Comparison of ENCODE assay signal across 8 cellular contexts in the genomic region with DNA sequence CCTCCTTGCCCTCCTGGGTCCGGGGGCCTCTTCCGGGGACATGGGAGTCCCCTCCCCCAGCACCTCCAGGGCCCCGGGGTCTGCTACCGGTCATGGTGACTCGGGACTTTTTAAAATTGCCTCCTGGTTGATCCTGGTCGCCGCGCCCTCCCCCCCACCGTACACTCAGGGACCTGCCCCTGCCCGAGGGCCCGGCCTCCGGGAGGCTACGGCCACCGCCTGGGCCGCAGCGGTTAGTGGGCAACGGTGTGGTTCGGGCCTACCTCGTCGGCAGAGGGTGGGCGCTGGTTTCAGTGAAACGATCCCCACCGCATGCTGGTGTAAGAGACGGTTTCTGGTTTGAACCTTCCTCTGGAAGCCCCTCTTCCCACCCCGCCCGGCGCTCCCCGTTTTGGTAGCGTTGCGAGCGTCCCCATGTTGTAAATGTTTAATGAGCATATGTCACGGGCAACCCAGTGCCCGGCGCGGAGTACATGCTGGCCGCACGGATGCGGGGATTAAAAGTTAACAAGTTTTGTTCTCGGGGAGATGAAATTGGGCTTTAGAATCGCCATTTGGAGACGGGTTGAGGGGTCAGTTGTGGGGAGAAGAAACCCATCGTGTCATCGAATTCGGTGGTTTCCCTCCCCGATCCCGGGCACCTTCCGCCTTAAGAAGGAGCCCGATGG. TPM values are rescaled to one million over a fixed set of nuclear protein-coding genes. Genes with fewer than 3 reads are reported as not detected.
DNase-seq lines count a peak whose midpoint lies in the region; TF ChIP-seq lines count a peak whose summit lies in the region.

No MANE protein-coding gene starts in this region.

- CTCF ChIA-PET in activated CD4-positive, alpha-beta T cell treated with anti-CD3 and anti-CD28 coated beads, Interleukin-2, amount 10 ng/mL, durations not matched to agents 7 days and 5 days (lab: Charles Lee) = no interaction called here

- peak overlapping the region; percentile 95 for H3K4me3 Mint-ChIP-seq in activated CD4-positive, alpha-beta T cell treated with anti-CD3 and anti-CD28 coated beads, Interleukin-2, amount 10 ng/mL, durations not matched to agents 7 days and 5 days

- H3K4me1 Mint-ChIP-seq in activated CD4-positive, alpha-beta T cell treated with anti-CD3 and anti-CD28 coated beads, Interleukin-2, amount 10 ng/mL, durations not matched to agents 7 days and 5 days = peaks cover 52% of the 10 kb centered on the region

- H3K4me1 ChIP-seq in HUES48 (ENCODE audit: control insufficient read depth, insufficient read depth, low read length) (peaks cover 52% of the 10 kb centered on the region), mesodermal cell (ENCODE audit: control insufficient read depth, insufficient read depth, low read length, poor library complexity, severe bottlenecking) (peaks cover 41% of the 10 kb centered on the region)

- peak overlapping the region; percentile 93 for H3K9ac ChIP-seq in HUES48 (ENCODE audit: low read depth, low read length)

- peaks cover 9% of the 10 kb centered on the region for H3K36me3 Mint-ChIP-seq in activated CD4-positive, alpha-beta T cell treated with anti-CD3 and anti-CD28 coated beads, Interleukin-2, amount 10 ng/mL, durations not matched to agents 7 days and 5 days (ENCODE audit: low read depth)

- no peaks in the 10 kb centered on the region for H3K27me3 Mint-ChIP-seq in activated CD4-positive, alpha-beta T cell treated with anti-CD3 and anti-CD28 coated beads, Interleukin-2, amount 10 ng/mL, durations not matched to agents 7 days and 5 days

- peak; percentile 15 for DNase-seq in AG08395 (ENCODE audit: low spot score)
- DNase-seq in activated CD4-positive, alpha-beta T cell treated with anti-CD3 and anti-CD28 coated beads, Interleukin-2, amount 10 ng/mL, durations not matched to agents 7 days and 5 days = peak; percentile 35
- DNase-seq in ecto neural progenitor cell (ENCODE audit: low spot score) = peak; percentile 66
- peak; percentile 20 to 57 (median 36) for DNase-seq in stimulated activated naive CD4-positive, alpha-beta T cell (lab: John Stamatoyannopoulos, UW)
- no peak for DNase-seq in GM13977 (ENCODE audit: low spot score)
- DNase-seq in COR-L47 (lab: John Stamatoyannopoulos, UW) = no peak

- POLR2A ChIA-PET in activated CD4-positive, alpha-beta T cell treated with anti-CD3 and anti-CD28 coated beads, Interleukin-2, amount 10 ng/mL, durations not matched to agents 7 days and 5 days (lab: Charles Lee) = no interaction called here

- 1% methylated on average over 18 to 48 of the region's 48 CpGs for WGBS in mesodermal cell (ENCODE audit: insufficient coverage in 2 of 2), 2 experiments

- no peaks in the 10 kb centered on the region for H3K9me3 Mint-ChIP-seq in activated CD4-positive, alpha-beta T cell treated with anti-CD3 and anti-CD28 coated beads, Interleukin-2, amount 10 ng/mL, durations not matched to agents 7 days and 5 days

- H3K36me3 ChIP-seq in HUES48 (ENCODE audit: control insufficient read depth, insufficient read depth, low read length) (no peaks in the 10 kb centered on the region), mesodermal cell (ENCODE audit: control insufficient read depth, insufficient read depth, low read length) (peaks cover 6% of the 10 kb centered on the region)

- no peaks in the 10 kb centered on the region for H3K9me3 ChIP-seq in HUES48 (ENCODE audit: control insufficient read depth, insufficient read depth, low read length)
- no peaks in the 10 kb centered on the region for H3K9me3 ChIP-seq in mesodermal cell (ENCODE audit: control insufficient read depth, low read length)

- peak overlapping the region; percentile 95 for H3K27ac Mint-ChIP-seq in activated CD4-positive, alpha-beta T cell treated with anti-CD3 and anti-CD28 coated beads, Interleukin-2, amount 10 ng/mL, durations not matched to agents 7 days and 5 days

- in situ Hi-C loops in GM13977 (cut with MboI; ENCODE audit: low pct_unique_long_range_greater_than_20kb, low sequenced_read_pairs, unreplicated experiment) = no loop called here

- H3K27me3 ChIP-seq in HUES48 (ENCODE audit: control insufficient read depth, insufficient read depth, low read length) = no peaks in the 10 kb centered on the region

- peak overlapping the region; percentile 94 for H3K27ac ChIP-seq in HUES48 (ENCODE audit: low read depth, low read length)
- peak overlapping the region; percentile 85 for H3K27ac ChIP-seq in mesodermal cell (ENCODE audit: low read depth, low read length, severe bottlenecking)

- H3K4me3 ChIP-seq in HUES48 (ENCODE audit: low read depth, low read length) (peak overlapping the region; percentile 96), mesodermal cell (ENCODE audit: extremely low read depth, insufficient read depth, low read length, poor library complexity, severe bottlenecking) (peak overlapping the region; percentile 91)

- TF ChIP-seq CTCF in GM13977 (IDR thresholded peaks at IDR 0.05; ENCODE audit: extremely low read depth, insufficient read depth, missing control alignments) = no peak

RNA-seq across cellular contexts. Expression of a gene that starts 1.2 kb away (rescaled TPM):
- total RNA-seq in activated CD4-positive, alpha-beta T cell treated with anti-CD3 and anti-CD28 coated beads, Interleukin-2, amount 10 ng/mL, durations not matched to agents 7 days and 5 days = 100 to 1,000 TPM; 203 to 213 TPM
- 82.6 TPM for polyA plus RNA-seq in mesodermal cell (2013, experiment 1 of 2)
- 76.6 TPM for polyA plus RNA-seq in mesodermal cell (2013, experiment 2 of 2)

Comparison
In these comparisons a context has a peak if more than half of its experiments do, and no peak if none do; other contexts are left out.
1. DNase-seq: peak in AG08395 (single experiment), activated CD4-positive, alpha-beta T cell treated with anti-CD3 and anti-CD28 coated beads, Interleukin-2, amount 10 ng/mL, durations not matched to agents 7 days and 5 days (single experiment), ecto neural progenitor cell (single experiment) and stimulated activated naive CD4-positive, alpha-beta T cell (6 of 6); none in GM13977 (single experiment) and COR-L47 (single experiment).